Comparison of ENCODE assay signal across 22 cellular contexts in the genomic region with DNA sequence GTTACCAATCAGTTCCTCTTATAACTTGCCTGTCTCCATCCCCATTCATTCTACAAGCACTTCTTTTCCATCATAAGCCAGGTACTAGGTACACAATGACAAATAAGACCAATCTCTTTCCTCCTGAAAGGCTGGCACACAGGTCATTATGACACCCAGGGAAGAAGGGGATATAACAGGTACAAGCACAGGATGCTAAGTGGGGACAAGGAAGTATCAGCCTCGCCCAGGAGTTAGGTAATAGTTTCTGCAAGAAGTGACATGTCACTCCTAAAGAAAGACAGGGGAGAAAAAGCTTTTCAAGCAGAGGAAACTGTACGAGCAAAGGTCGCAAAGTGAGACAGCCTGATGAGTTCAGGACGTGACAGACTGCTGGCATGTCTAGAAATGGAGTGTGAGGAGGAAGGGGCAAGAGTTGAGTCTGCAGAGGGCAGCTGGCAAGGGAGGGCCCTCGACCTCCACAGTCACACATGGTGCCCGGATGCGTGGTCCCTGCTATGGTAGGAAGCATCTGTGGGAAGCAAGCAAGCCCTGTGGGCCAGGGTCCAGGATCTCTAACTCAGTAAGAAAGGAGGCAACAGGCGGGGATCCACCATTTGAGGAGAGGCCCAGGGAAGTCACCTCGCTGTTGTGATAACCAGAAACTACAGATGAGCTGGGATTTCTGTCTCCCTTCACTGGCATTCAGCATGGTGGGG. TPM values are rescaled to one million over a fixed set of nuclear protein-coding genes. Genes with fewer than 3 reads are reported as not detected.
"Had no signal": no experiment of that assay in that cellular context is flagged by ENCODE, and none has a peak within 500 bp of the region (broad histone marks: within the 10 kb centered on the region; RNA-seq: fewer than 3 reads in every experiment).

No MANE protein-coding gene starts in this region.

- H3K36me3 Mint-ChIP-seq: naive thymus-derived CD4-positive, alpha-beta T cell had no signal

- H3K9me3 Mint-ChIP-seq: dendritic cell treated with granulocyte-macrophage colony-stimulating factor and Interleukin-4, amounts not matched to agents 40 ng/mL and 50 ng/mL, for 4 days; naive thymus-derived CD4-positive, alpha-beta T cell; nephron progenitor cell; stimulated activated naive B cell treated with anti-CD40 and anti-IgM and Interleukin-4, amounts not matched to agents 10 μg/mL and 1 μg/mL and 100 μg/mL, for 72 hours; stimulated activated naive CD8-positive, alpha-beta T cell treated with anti-CD3 and anti-CD28 coated beads, Interleukin-15, amount 100 ng/mL, for 72 hours had no signal

- H3K27ac ChIP-seq: esophagus muscularis mucosa, gastroesophageal sphincter, lower lobe of right lung, sigmoid colon, testis, tibial nerve, uterus had no signal

- H3K4me1 ChIP-seq: esophagus muscularis mucosa, gastroesophageal sphincter, left lung, lower lobe of right lung, sigmoid colon, testis, tibial nerve, uterus had no signal

- H3K4me3 ChIP-seq: esophagus muscularis mucosa, gastroesophageal sphincter, left lung, lower lobe of right lung, sigmoid colon, skin epidermis, testis, tibial nerve, uterus had no signal

- H3K9me3 ChIP-seq: esophagus muscularis mucosa, gastroesophageal sphincter, left lung, lower lobe of right lung, sigmoid colon, testis, tibial nerve, uterus had no signal

- DNase-seq: foreskin fibroblast; glutamatergic neuron; islet precursor cell; left lung; lower lobe of right lung; mesenchymal stem cell; naive thymus-derived CD4-positive, alpha-beta T cell; nephron progenitor cell; posterior cingulate gyrus; sigmoid colon; stimulated activated CD4-positive, alpha-beta T cell treated with anti-CD3 and anti-CD28 coated beads, Interleukin-2, amount 100 ng/mL, for 24 hours; stimulated activated CD4-positive, alpha-beta T cell treated with anti-CD3 and anti-CD28 coated beads, Interleukin-4, amount 100 ng/mL, for 4 hours; stimulated activated naive B cell treated with anti-CD40 and anti-IgM and Interleukin-4, amounts not matched to agents 10 μg/mL and 1 μg/mL and 100 μg/mL, for 72 hours; stimulated activated naive CD8-positive, alpha-beta T cell treated with anti-CD3 and anti-CD28 coated beads, Interleukin-15, amount 100 ng/mL, for 72 hours; testis; uterus had no signal

- H3K27me3 ChIP-seq: esophagus muscularis mucosa, gastroesophageal sphincter, left lung, sigmoid colon, testis, tibial nerve, uterus had no signal

- H3K27ac Mint-ChIP-seq: dendritic cell treated with granulocyte-macrophage colony-stimulating factor and Interleukin-4, amounts not matched to agents 40 ng/mL and 50 ng/mL, for 4 days; naive thymus-derived CD4-positive, alpha-beta T cell; nephron progenitor cell; stimulated activated naive B cell treated with anti-CD40 and anti-IgM and Interleukin-4, amounts not matched to agents 10 μg/mL and 1 μg/mL and 100 μg/mL, for 72 hours; stimulated activated naive CD8-positive, alpha-beta T cell treated with anti-CD3 and anti-CD28 coated beads, Interleukin-15, amount 100 ng/mL, for 72 hours had no signal

- H3K4me3 Mint-ChIP-seq: dendritic cell treated with granulocyte-macrophage colony-stimulating factor and Interleukin-4, amounts not matched to agents 40 ng/mL and 50 ng/mL, for 4 days; naive thymus-derived CD4-positive, alpha-beta T cell; nephron progenitor cell; stimulated activated naive B cell treated with anti-CD40 and anti-IgM and Interleukin-4, amounts not matched to agents 10 μg/mL and 1 μg/mL and 100 μg/mL, for 72 hours; stimulated activated naive CD8-positive, alpha-beta T cell treated with anti-CD3 and anti-CD28 coated beads, Interleukin-15, amount 100 ng/mL, for 72 hours had no signal

- H3K36me3 ChIP-seq: left lung, lower lobe of right lung, sigmoid colon, uterus had no signal

- H3K27me3 Mint-ChIP-seq: dendritic cell treated with granulocyte-macrophage colony-stimulating factor and Interleukin-4, amounts not matched to agents 40 ng/mL and 50 ng/mL, for 4 days; naive thymus-derived CD4-positive, alpha-beta T cell; stimulated activated naive B cell treated with anti-CD40 and anti-IgM and Interleukin-4, amounts not matched to agents 10 μg/mL and 1 μg/mL and 100 μg/mL, for 72 hours; stimulated activated naive CD8-positive, alpha-beta T cell treated with anti-CD3 and anti-CD28 coated beads, Interleukin-15, amount 100 ng/mL, for 72 hours had no signal

- ATAC-seq: gastroesophageal sphincter; left lung; lower lobe of right lung; naive thymus-derived CD4-positive, alpha-beta T cell; stimulated activated naive B cell treated with anti-CD40 and anti-IgM and Interleukin-4, amounts not matched to agents 10 μg/mL and 1 μg/mL and 100 μg/mL, for 72 hours; stimulated activated naive CD8-positive, alpha-beta T cell treated with anti-CD3 and anti-CD28 coated beads, Interleukin-15, amount 100 ng/mL, for 72 hours had no signal

- H3K4me1 Mint-ChIP-seq: nephron progenitor cell; stimulated activated naive B cell treated with anti-CD40 and anti-IgM and Interleukin-4, amounts not matched to agents 10 μg/mL and 1 μg/mL and 100 μg/mL, for 72 hours; stimulated activated naive CD8-positive, alpha-beta T cell treated with anti-CD3 and anti-CD28 coated beads, Interleukin-15, amount 100 ng/mL, for 72 hours had no signal

RNA-seq across cellular contexts. Expression of a gene that starts 40.4 kb away (rescaled TPM):
- total RNA-seq: pulmonary artery endothelial cell had no signal
